14 cellular contexts compared by ENCODE assay signal in genomic region chr10:23362069-23362830, GRCh38. TPM values are rescaled to one million over a fixed set of nuclear protein-coding genes. Genes with fewer than 3 reads are reported as not detected.
DNase-seq lines count a peak whose midpoint lies in the region; ATAC-seq, FAIRE-seq and TF ChIP-seq lines count a peak whose summit lies in the region.
"Had no signal": no experiment of that assay in that cellular context is flagged by ENCODE, and none has a peak within 500 bp of the region (broad histone marks: within the 10 kb centered on the region; RNA-seq: fewer than 3 reads in every experiment).

No MANE protein-coding gene starts in this region.

- H3K4me1 Mint-ChIP-seq in T-cell (peaks cover 41 to 45% (median 44%) of the 10 kb centered on the region in 3 donors), progenitor cell of endocrine pancreas (ENCODE audit: low read depth) (no peaks in the 10 kb centered on the region)

- no peaks in the 10 kb centered on the region for H3K9me2 ChIP-seq in PC-9 (ENCODE audit: insufficient read depth)

- no peaks in the 10 kb centered on the region for H3K36me3 Mint-ChIP-seq in T-cell
- no peaks in the 10 kb centered on the region for H3K36me3 Mint-ChIP-seq in progenitor cell of endocrine pancreas (ENCODE audit: insufficient read depth)

- BruUV-seq in PC-9 (replicated peaks; lab: Mats Ljungman, UMichigan): no TSS peak

- intact Hi-C loops in PC-9 (cut with micrococcal nuclease; ENCODE audit: unreplicated experiment): no loop called here

- no peak overlapping the region for H3K4me3 ChIP-seq in PC-9

- H3K27ac ChIP-seq in PC-9: no peak overlapping the region

- TF ChIP-seq CTCF in progenitor cell of endocrine pancreas (IDR thresholded peaks at IDR 0.05; ENCODE audit: unreplicated experiment): no peak
- no peak for TF ChIP-seq CTCF in PC-9 (conservative IDR thresholded peaks at IDR 0.05)

- H3F3A ChIP-seq in PC-9 (ENCODE audit: insufficient read depth, low read depth): no peaks in the 10 kb centered on the region

- ATAC-seq in GM19372 (IDR thresholded peaks at IDR 0.05; ENCODE audit: low read depth, unreplicated experiment) (peak; percentile 40), HG02884 (IDR thresholded peaks at IDR 0.05; ENCODE audit: unreplicated experiment) (peak; percentile 20), T-cell (replicated peaks in 1 of 4) (no peak)
- ATAC-seq: esophagus mucosa had no signal

- H3K27ac Mint-ChIP-seq in T-cell (peak overlapping the region; percentile 59 to 81), progenitor cell of endocrine pancreas (no peak overlapping the region)

- FAIRE-seq in GM18507 (lab: Jason Lieb, UNC): peak; percentile 81
- FAIRE-seq: kidney had no signal

- H3K9me3 Mint-ChIP-seq in T-cell (no peaks in the 10 kb centered on the region), progenitor cell of endocrine pancreas (ENCODE audit: low read depth) (peaks cover 3% of the 10 kb centered on the region)

- no peaks in the 10 kb centered on the region for H3K9me3 ChIP-seq in PC-9 (ENCODE audit: insufficient read depth, low read depth)

- no peak overlapping the region for H3K4me2 ChIP-seq in PC-9

- no peaks in the 10 kb centered on the region for H3K79me2 ChIP-seq in PC-9 (ENCODE audit: low read depth)

- CTCF ChIA-PET in T-cell (lab: Charles Lee): no interaction called here
- CTCF ChIA-PET in PC-9 (lab: Charles Lee): no interaction called here

- POLR2A ChIA-PET in T-cell (lab: Charles Lee) (interaction anchor here (0.6 to 0.9 kb wide), 4 partner anchors 18 to 1344 kb away, joined by 3 to 6 read pairs (median 3); partner anchors contain the start of gene C10orf67 (in 2 of the 2)), PC-9 (lab: Charles Lee; ENCODE audit: unreplicated experiment) (no interaction called here)

- no peaks in the 10 kb centered on the region for H3K36me3 ChIP-seq in PC-9 (ENCODE audit: low read depth)

- H4K20me1 ChIP-seq in PC-9 (ENCODE audit: insufficient read depth): no peaks in the 10 kb centered on the region

- H3K4me1 ChIP-seq in PC-9 (replicated peaks; ENCODE audit: insufficient read depth): no peaks in the 10 kb centered on the region

- no peaks in the 10 kb centered on the region for H3K27me3 ChIP-seq in PC-9 (ENCODE audit: insufficient read depth, low read depth)

- H3K27me3 Mint-ChIP-seq in T-cell (no peaks in the 10 kb centered on the region), progenitor cell of endocrine pancreas (peaks cover 17% of the 10 kb centered on the region)

- H3K4me3 Mint-ChIP-seq in T-cell: peak overlapping the region in 2 of 3 donors; percentile 15 to 46
- no peak overlapping the region for H3K4me3 Mint-ChIP-seq in progenitor cell of endocrine pancreas (ENCODE audit: low read depth)

- H2AFZ ChIP-seq in PC-9: no peak overlapping the region

- DNase-seq in GM18507 (ENCODE audit: extremely low spot score, insufficient read length, low read depth): no peak
- no peak for DNase-seq in T-cell
- DNase-seq in progenitor cell of endocrine pancreas (ENCODE audit: low spot score, unreplicated experiment): no peak
- no peak for DNase-seq in NCI-H1048 (lab: John Stamatoyannopoulos, UW)
- DNase-seq in COR-L47 (lab: John Stamatoyannopoulos, UW): no peak
- DNase-seq in PC-9: no peak
- DNase-seq: activated CD4-positive, alpha-beta T cell treated with anti-CD3 and anti-CD28 coated beads, Interleukin-2, amount 50 U/mL, for 1 hour; DMS79 treated with DMSO at 0.1 percent for 48 hours; IMR-90; kidney; substantia nigra had no signal

RNA-seq across cellular contexts. Expression of gene C10orf67, which starts 17.7 kb away (rescaled TPM):
- total RNA-seq in T-cell (under 1 TPM in 1 of 5 donors, not detected in 4; 0.13 TPM), progenitor cell of endocrine pancreas (0.38 TPM in 1 of 2 replicates, not detected in the other), PC-9 (2021) (1.2 and 1.3 TPM in 2 replicates)

Comparison
In these comparisons a context has a peak if more than half of its experiments do, and no peak if none do; other contexts are left out.
1. ATAC-seq: peak in GM19372 (single experiment) and HG02884 (single experiment); none in T-cell (0 of 4).